9 cellular contexts compared by ENCODE assay signal in genomic region chr12:128367961-128368360, GRCh38.
"Had no signal": no experiment of that assay in that cellular context is flagged by ENCODE, and none has a peak within 500 bp of the region (broad histone marks: within the 10 kb centered on the region; RNA-seq: fewer than 3 reads in every experiment).

No MANE protein-coding gene starts in this region.

- H3K9me3 Mint-ChIP-seq: H9 had no signal

- H2AFZ ChIP-seq: GM23248, GM23338 had no signal

- H3K4me1 ChIP-seq: HAP-1 had no signal

- ATAC-seq: GM23338, HCT116 had no signal

- H3K9me3 ChIP-seq: HAP-1 had no signal

- H3K27ac Mint-ChIP-seq: GM23338, H9, HFFc6 had no signal

- H3K4me3 ChIP-seq: GM23248, GM23338, HAP-1 had no signal

- H3K36me3 ChIP-seq: HAP-1 had no signal

- H3K27ac ChIP-seq: GM23248 had no signal

- DNase-seq: GM23248, GOT3, H7, H9, HCEC 1CT, HFFc6 had no signal

- H3K4me3 Mint-ChIP-seq: GM23338, H9, HFFc6 had no signal

- H3K4me1 Mint-ChIP-seq: GM23338 had no signal

- H3K9ac ChIP-seq: GM23248 had no signal

- H3K4me2 ChIP-seq: GM23338 had no signal
